Comparison of ENCODE assay signal across 1 cellular context in the genomic region with DNA sequence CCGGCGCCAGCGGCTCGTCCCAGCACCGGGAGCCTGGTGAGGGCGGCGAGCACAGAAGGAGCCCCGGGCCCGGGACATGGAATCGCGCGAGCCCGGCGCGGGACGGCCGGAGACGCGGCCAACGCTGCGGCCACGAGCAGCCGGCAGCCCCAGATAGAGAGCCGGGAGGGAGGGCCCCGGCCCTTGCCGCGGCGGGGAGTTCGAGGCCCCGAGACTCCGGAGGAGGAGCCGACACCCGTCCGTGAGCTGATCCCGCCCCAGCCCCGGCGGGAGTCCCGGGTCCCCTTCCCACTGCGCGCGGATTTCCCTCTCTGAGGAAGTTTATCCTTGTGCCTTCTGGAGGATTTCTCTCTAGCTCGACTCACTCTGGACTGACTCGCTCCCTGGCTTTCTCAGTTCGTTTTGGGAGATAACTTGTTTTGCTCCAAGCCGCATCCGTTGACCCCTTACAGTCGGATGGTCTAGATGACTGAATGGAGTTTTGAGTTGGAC.
TF ChIP-seq lines count a peak whose summit lies in the region.

No MANE protein-coding gene starts in this region.

TF ChIP-seq in endothelial cell of umbilical vein, 7 proteins besides CTCF, POLR2A, EP300 and RAD21 (continued from another document):
- TF ChIP-seq FOS (IDR thresholded peaks at IDR 0.05; ENCODE audit: borderline replicate concordance, insufficient read depth, low read length): no peak
TF ChIP-seq in endothelial cell of umbilical vein: peak in this region for 0.
